ENCODE assay signal across 23 cellular contexts in genomic region chr1:22330092-22330762, GRCh38.
"Had no signal": no experiment of that assay in that cellular context is flagged by ENCODE, and none has a peak within 500 bp of the region (broad histone marks: within the 10 kb centered on the region; RNA-seq: fewer than 3 reads in every experiment).

No MANE protein-coding gene starts in this region.

- H3K4me1 Mint-ChIP-seq: immature natural killer cell had no signal

- H3K9ac ChIP-seq: neural progenitor cell had no signal

- H3K27ac ChIP-seq: ascending aorta, neural progenitor cell, upper lobe of left lung had no signal

- H3K4me2 ChIP-seq: neural progenitor cell had no signal

- H3K36me3 ChIP-seq: ascending aorta, neural progenitor cell, upper lobe of left lung had no signal

- ATAC-seq: activated CD8-positive, alpha-beta T cell treated with anti-CD3 and anti-CD28 coated beads, Interleukin-2, amount 10 ng/mL, durations not matched to agents 7 days and 5 days; effector memory CD8-positive, alpha-beta T cell; esophagus mucosa; mucosa of descending colon; naive thymus-derived CD4-positive, alpha-beta T cell had no signal

- H3K4me1 ChIP-seq: ascending aorta, neural progenitor cell, upper lobe of left lung had no signal

- H3K27me3 ChIP-seq: ascending aorta, neural progenitor cell, upper lobe of left lung had no signal

- H3K4me3 ChIP-seq: ascending aorta, mucosa of descending colon, neural progenitor cell, upper lobe of left lung had no signal

- H3K9me3 Mint-ChIP-seq: activated T-helper 1 cell treated with anti-CD3 and anti-CD28 coated beads, Interleukin-12 subunit alpha, Interleukin-12 subunit beta, Interleukin-2, Interleukin-4 antibody, amounts not matched to agents 30 ng/mL and 10 ng/mL and 1 ng/mL, durations not matched to agents 14 hours and 24 hours and 36 hours; effector memory CD8-positive, alpha-beta T cell; T-helper 1 cell treated with Interleukin-12 subunit alpha and Interleukin-12 subunit beta and Interleukin-4 antibody, amounts not matched to agents 30 μg/mL and 1 μg/mL, for 36 hours had no signal

- H3K36me3 Mint-ChIP-seq: immature natural killer cell; naive thymus-derived CD4-positive, alpha-beta T cell had no signal

- H3K9me3 ChIP-seq: ascending aorta, mucosa of descending colon, upper lobe of left lung had no signal

- DNase-seq: activated CD4-positive, alpha-beta T cell treated with anti-CD3 and anti-CD28 coated beads, Interleukin-2, amount 50 U/mL, for 1 hour; activated CD8-positive, alpha-beta T cell treated with anti-CD3 and anti-CD28 coated beads, Interleukin-2, amount 10 ng/mL, durations not matched to agents 7 days and 5 days; activated gamma-delta T cell; activated naive CD4-positive, alpha-beta T cell treated with anti-CD3 and anti-CD28 coated beads, Interleukin-2, amount 50 U/mL, for 16 hours; central memory CD4-positive, alpha-beta T cell; effector memory CD8-positive, alpha-beta T cell; foreskin melanocyte; immature natural killer cell; mucosa of descending colon; naive thymus-derived CD4-positive, alpha-beta T cell; retina; stimulated activated CD4-positive, alpha-beta T cell treated with anti-CD3 and anti-CD28 coated beads, Interleukin-4, amount 100 ng/mL, for 24 hours; stimulated activated naive CD4-positive, alpha-beta T cell treated with Interleukin-2 at 50 U/mL for 16 hours; T1000; upper lobe of left lung had no signal

- H2AFZ ChIP-seq: neural progenitor cell had no signal

- H3K4me3 Mint-ChIP-seq: activated CD8-positive, alpha-beta T cell treated with anti-CD3 and anti-CD28 coated beads, Interleukin-2, amount 10 ng/mL, durations not matched to agents 7 days and 5 days; activated T-helper 1 cell treated with anti-CD3 and anti-CD28 coated beads, Interleukin-12 subunit alpha, Interleukin-12 subunit beta, Interleukin-2, Interleukin-4 antibody, amounts not matched to agents 30 ng/mL and 10 ng/mL and 1 ng/mL, durations not matched to agents 14 hours and 24 hours and 36 hours; effector memory CD8-positive, alpha-beta T cell; immature natural killer cell; naive thymus-derived CD4-positive, alpha-beta T cell; neural progenitor cell; T-helper 1 cell treated with Interleukin-12 subunit alpha and Interleukin-12 subunit beta and Interleukin-4 antibody, amounts not matched to agents 30 μg/mL and 1 μg/mL, for 36 hours had no signal

- FAIRE-seq: colon, endothelial cell of umbilical vein had no signal

- H3K27ac Mint-ChIP-seq: activated CD8-positive, alpha-beta T cell treated with anti-CD3 and anti-CD28 coated beads, Interleukin-2, amount 10 ng/mL, durations not matched to agents 7 days and 5 days; activated T-helper 1 cell treated with anti-CD3 and anti-CD28 coated beads, Interleukin-12 subunit alpha, Interleukin-12 subunit beta, Interleukin-2, Interleukin-4 antibody, amounts not matched to agents 30 ng/mL and 10 ng/mL and 1 ng/mL, durations not matched to agents 14 hours and 24 hours and 36 hours; effector memory CD8-positive, alpha-beta T cell; immature natural killer cell; naive thymus-derived CD4-positive, alpha-beta T cell; neural progenitor cell; progenitor cell of endocrine pancreas; T-helper 1 cell treated with Interleukin-12 subunit alpha and Interleukin-12 subunit beta and Interleukin-4 antibody, amounts not matched to agents 30 μg/mL and 1 μg/mL, for 36 hours had no signal
